ENCODE assay signal across 22 cellular contexts in genomic region chr3:64889991-64890390, GRCh38.
DNase-seq lines count a peak whose midpoint lies in the region; ATAC-seq, FAIRE-seq and TF ChIP-seq lines count a peak whose summit lies in the region.
"Had no signal": no experiment of that assay in that cellular context is flagged by ENCODE, and none has a peak within 500 bp of the region (broad histone marks: within the 10 kb centered on the region; RNA-seq: fewer than 3 reads in every experiment).

No MANE protein-coding gene starts in this region.

- no peak for ATAC-seq in PC-3
- no peak for ATAC-seq in HG02970 (IDR thresholded peaks at IDR 0.05; ENCODE audit: low FRiP score, unreplicated experiment)
- no peak for ATAC-seq in GM19035 (IDR thresholded peaks at IDR 0.05; ENCODE audit: unreplicated experiment)
- ATAC-seq: activated T-cell treated with anti-CD3 and anti-CD28 coated beads, Interleukin-2, amount 50 U/mL, for 4 hours; naive thymus-derived CD4-positive, alpha-beta T cell had no signal

- no peak for TF ChIP-seq POLR2A in esophagus muscularis mucosa (IDR thresholded peaks at IDR 0.05; ENCODE audit: low read depth)

- H3K4me3 ChIP-seq in BLaER1, result no peak overlapping the region
- H3K4me3 ChIP-seq in esophagus muscularis mucosa, result no peak overlapping the region
- H3K4me3 ChIP-seq in kidney (ENCODE audit: low read length in 2 of 2), result no peak overlapping the region
- H3K4me3 ChIP-seq in PC-3 (ENCODE audit: low read length), result no peak overlapping the region

- H3F3A ChIP-seq in PC-3 (ENCODE audit: low read length, unreplicated experiment), result no peaks in the 10 kb centered on the region

- peaks cover 10% of the 10 kb centered on the region for H3K9me3 ChIP-seq in BLaER1
- no peaks in the 10 kb centered on the region for H3K9me3 ChIP-seq in esophagus muscularis mucosa
- no peaks in the 10 kb centered on the region for H3K9me3 ChIP-seq in kidney (ENCODE audit: control insufficient read depth in 1 of 2, low read length in 2 of 2)
- no peaks in the 10 kb centered on the region for H3K9me3 ChIP-seq in PC-3 (ENCODE audit: low read length)
- H3K9me3 ChIP-seq: Caco-2 had no signal

- no TSS peak for BruUV-seq in PC-3 (replicated peaks; lab: Mats Ljungman, UMichigan)

- no peak for FAIRE-seq in kidney (lab: Jason Lieb, UNC)
- FAIRE-seq: GM12892, HTR-8/SVneo, TTC549 had no signal

- H3K4me1 ChIP-seq in BLaER1 (peaks cover 14% of the 10 kb centered on the region), esophagus muscularis mucosa (peaks cover 1 to 43% (median 38%) of the 10 kb centered on the region in 4 donors), kidney (ENCODE audit: control insufficient read depth in 1 of 2, insufficient read depth in 1 of 2, low read depth in 1 of 2, low read length in 2 of 2) (peaks cover 5 to 10% of the 10 kb centered on the region in 2 donors), PC-3 (ENCODE audit: insufficient read depth, low read length) (no peaks in the 10 kb centered on the region)
- H3K4me1 ChIP-seq: Caco-2 had no signal

- H4K20me1 ChIP-seq in BLaER1 (no peaks in the 10 kb centered on the region), PC-3 (ENCODE audit: low read length) (no peaks in the 10 kb centered on the region)

- H3K4me2 ChIP-seq in BLaER1 (peak overlapping the region; percentile 52), PC-3 (ENCODE audit: low read length) (no peak overlapping the region)

- no peaks in the 10 kb centered on the region for H3K79me2 ChIP-seq in PC-3 (ENCODE audit: low read length)

- H3K36me3 ChIP-seq in BLaER1, result no peaks in the 10 kb centered on the region
- no peaks in the 10 kb centered on the region for H3K36me3 ChIP-seq in esophagus muscularis mucosa
- no peaks in the 10 kb centered on the region for H3K36me3 ChIP-seq in kidney (ENCODE audit: control insufficient read depth in 1 of 2, insufficient read depth in 2 of 2, low read length in 2 of 2)
- H3K36me3 ChIP-seq in PC-3 (ENCODE audit: low read depth, low read length), result no peaks in the 10 kb centered on the region

- intact Hi-C loops in esophagus muscularis mucosa (cut with DNase I) (no loop called here), kidney (cut with DNase I) (no loop called here), PC-3 (cut with micrococcal nuclease) (no loop called here)

- TF ChIP-seq CTCF in esophagus muscularis mucosa (IDR thresholded peaks at IDR 0.05) (no peak), kidney (IDR thresholded peaks at IDR 0.05; ENCODE audit: borderline replicate concordance, extremely low read depth, insufficient read depth) (no peak), PC-3 (conservative IDR thresholded peaks at IDR 0.05; ENCODE audit: low read depth, low read length) (no peak)

- POLR2A ChIA-PET in PC-3 (lab: Charles Lee; ENCODE audit: unreplicated experiment), result no interaction called here

- CTCF ChIA-PET in PC-3 (lab: Charles Lee), result no interaction called here

- no peak overlapping the region for H2AFZ ChIP-seq in PC-3 (ENCODE audit: low read length)

- H3K9me2 ChIP-seq in PC-3 (replicated peaks; ENCODE audit: low read length), result no peaks in the 10 kb centered on the region

- no peak for TF ChIP-seq EP300 in esophagus muscularis mucosa (IDR thresholded peaks at IDR 0.05)

- DNase-seq in esophagus muscularis mucosa (ENCODE audit: extremely low spot score), result no peak
- DNase-seq in kidney, result peak; percentile 73
- peak; percentile 16 for DNase-seq in retina
- DNase-seq in PC-3, result no peak
- no peak for DNase-seq in T-helper 9 cell
- DNase-seq: activated CD4-positive, alpha-beta memory T cell treated with anti-CD3 and anti-CD28 coated beads for 36 hours; activated naive CD8-positive, alpha-beta T cell treated with anti-CD3 and anti-CD28 coated beads, Interleukin-2, amount 10 ng/mL, durations not matched to agents 7 days and 5 days; activated T-cell treated with anti-CD3 and anti-CD28 coated beads, Interleukin-2, amount 50 U/mL, for 4 hours; Caco-2; cerebellar nuclear complex; H7; naive thymus-derived CD4-positive, alpha-beta T cell; NCI-H345; stimulated activated CD4-positive, alpha-beta T cell treated with anti-CD3 and anti-CD28 coated beads, Interleukin-4, amount 100 ng/mL, for 1 hour; stimulated activated CD8-positive, alpha-beta memory T cell treated with anti-CD3 and anti-CD28 coated beads, Interleukin-4, amount 100 ng/mL, for 48 hours had no signal

- WGBS in esophagus muscularis mucosa, result 51% methylated on average over 10 of the region's 10 CpGs

- H3K27ac ChIP-seq in BLaER1 (no peak overlapping the region), esophagus muscularis mucosa (replicated peaks in 1 of 4) (peak overlapping the region; percentile 1 to 67 (median 34)), kidney (ENCODE audit: low read depth in 2 of 2, low read length in 2 of 2) (peak overlapping the region in 1 of 2 donors; percentile 2), PC-3 (ENCODE audit: low read length) (no peak overlapping the region)
- H3K27ac ChIP-seq: epithelial cell of prostate had no signal

- no peak overlapping the region for H3K9ac ChIP-seq in BLaER1
- H3K9ac ChIP-seq in kidney (ENCODE audit: low read length in 2 of 2), result peak overlapping the region in 1 of 2 donors; percentile 17
- H3K9ac ChIP-seq in PC-3 (ENCODE audit: low read length), result no peak overlapping the region

- no peaks in the 10 kb centered on the region for H3K27me3 ChIP-seq in BLaER1
- H3K27me3 ChIP-seq in esophagus muscularis mucosa, result no peaks in the 10 kb centered on the region
- no peaks in the 10 kb centered on the region for H3K27me3 ChIP-seq in PC-3 (ENCODE audit: low read length)

Comparison
In these comparisons a context has a peak if more than half of its experiments do, and no peak if none do; other contexts are left out.
1. H3K27ac ChIP-seq: peak in esophagus muscularis mucosa (4 of 4); none in BLaER1 (single experiment) and PC-3 (single experiment).
2. DNase-seq: peak in kidney (single experiment) and retina (single experiment); none in esophagus muscularis mucosa (single experiment), PC-3 (single experiment) and T-helper 9 cell (single experiment).